In genomic region chr2:195656859-195657633, GRCh38 we compare ENCODE assay signal across 8 cellular contexts. TPM values are rescaled to one million over a fixed set of nuclear protein-coding genes. Genes with fewer than 3 reads are reported as not detected.
A peak's percentile ranks its signal among the peaks of the same experiment; 100 is the strongest.
DNase-seq lines count a peak whose midpoint lies in the region; ATAC-seq and TF ChIP-seq lines count a peak whose summit lies in the region.

Gene SLC39A10, plus strand, starts transcription at chr2:195657226. Its CDS starts 22,817 bp downstream, at chr2:195680043.

- H3K4me1 Mint-ChIP-seq in activated naive CD8-positive, alpha-beta T cell treated with anti-CD3 and anti-CD28 coated beads, Interleukin-2, amount 50 U/mL, for 24 hours, result peaks cover 43% of the 10 kb centered on the region

- ATAC-seq in HG02763 (IDR thresholded peaks at IDR 0.05; ENCODE audit: unreplicated experiment) (peak; percentile 69), Right ventricle myocardium inferior (peak; percentile 93)
- peak; percentile 70 for ATAC-seq in activated naive CD8-positive, alpha-beta T cell treated with anti-CD3 and anti-CD28 coated beads, Interleukin-2, amount 50 U/mL, for 24 hours

- intact Hi-C loops in Right ventricle myocardium inferior (cut with DNase I) (loop anchor here (5.0 kb wide), 1 partner anchor 65 kb away; no protein-coding TSS in a partner anchor), ovary (cut with DNase I) (no loop called here), thyroid gland (cut with DNase I) (no loop called here)

- H3K36me3 ChIP-seq in ovary (no peaks in the 10 kb centered on the region), thyroid gland (no peaks in the 10 kb centered on the region)

- H3K9me3 ChIP-seq in ovary, result no peaks in the 10 kb centered on the region
- no peaks in the 10 kb centered on the region for H3K9me3 ChIP-seq in thyroid gland

- TF ChIP-seq CTCF in GM12865 (IDR thresholded peaks at IDR 0.05; ENCODE audit: insufficient read depth, low read depth, low read length, missing control alignments) (no peak), ovary (IDR thresholded peaks at IDR 0.05) (peak in 2 of 3 donors; percentile 40 to 68), thyroid gland (IDR thresholded peaks at IDR 0.05) (peak in 4 of 6 experiments; percentile 5 to 49 (median 24))

- peak; percentile 97 for DNase-seq in GM12865 (ENCODE audit: low read depth)
- peak; percentile 92 for DNase-seq in NCI-H1417 treated with DMSO at 0.1 percent for 48 hours (lab: John Stamatoyannopoulos, UW)
- peak; percentile 92 for DNase-seq in SW480 (ENCODE audit: low spot score)
- peak; percentile 97 for DNase-seq in activated naive CD8-positive, alpha-beta T cell treated with anti-CD3 and anti-CD28 coated beads, Interleukin-2, amount 50 U/mL, for 24 hours
- DNase-seq in Right ventricle myocardium inferior (ENCODE audit: missing footprints), result peak; percentile 99
- peak; percentile 96 to 100 (median 98) for DNase-seq in ovary
- peak; percentile 96 to 98 for DNase-seq in thyroid gland

- TF ChIP-seq EP300 in ovary (IDR thresholded peaks at IDR 0.05), result no peak

- peak within 1 kb of the TSS; percentile 99 for H3K27ac Mint-ChIP-seq in activated naive CD8-positive, alpha-beta T cell treated with anti-CD3 and anti-CD28 coated beads, Interleukin-2, amount 50 U/mL, for 24 hours

- peak within 1 kb of the TSS; percentile 96 for H3K4me3 Mint-ChIP-seq in activated naive CD8-positive, alpha-beta T cell treated with anti-CD3 and anti-CD28 coated beads, Interleukin-2, amount 50 U/mL, for 24 hours

- H3K4me1 ChIP-seq in ovary (ENCODE audit: insufficient read depth), result no peaks in the 10 kb centered on the region
- H3K4me1 ChIP-seq in thyroid gland, result peaks cover 5 to 10% of the 10 kb centered on the region in 2 donors

- H3K27me3 Mint-ChIP-seq in activated naive CD8-positive, alpha-beta T cell treated with anti-CD3 and anti-CD28 coated beads, Interleukin-2, amount 50 U/mL, for 24 hours, result peaks cover 4% of the 10 kb centered on the region

- TF ChIP-seq POLR2A in ovary (IDR thresholded peaks at IDR 0.05) (peak; percentile 97), thyroid gland (IDR thresholded peaks at IDR 0.05) (peak; percentile 93)

- H3K4me3 ChIP-seq in GM12865 (ENCODE audit: low read depth, low read length) (peak within 1 kb of the TSS; percentile 81), ovary (peak within 1 kb of the TSS; percentile 72), thyroid gland (replicated peaks in 1 of 3) (peak within 1 kb of the TSS; percentile 80 to 93 (median 92))

- WGBS in ovary, 3 donors, result 0% methylated on average over 50 to 85 of the region's 85 CpGs
- WGBS in thyroid gland, 2 donors, result 0 to 1% methylated on average over 19 to 31 of the region's 85 CpGs

- peaks cover 25% of the 10 kb centered on the region for H3K36me3 Mint-ChIP-seq in activated naive CD8-positive, alpha-beta T cell treated with anti-CD3 and anti-CD28 coated beads, Interleukin-2, amount 50 U/mL, for 24 hours (ENCODE audit: low read depth)

- no peaks in the 10 kb centered on the region for H3K9me3 Mint-ChIP-seq in activated naive CD8-positive, alpha-beta T cell treated with anti-CD3 and anti-CD28 coated beads, Interleukin-2, amount 50 U/mL, for 24 hours

- H3K27ac ChIP-seq in ovary, result peak within 1 kb of the TSS; percentile 98 to 100
- H3K27ac ChIP-seq in thyroid gland, result peak within 1 kb of the TSS; percentile 97 to 99 (median 97)

- no peaks in the 10 kb centered on the region for H3K27me3 ChIP-seq in ovary
- no peaks in the 10 kb centered on the region for H3K27me3 ChIP-seq in thyroid gland

RNA-seq across cellular contexts. Expression of gene SLC39A10, which starts in this region (rescaled TPM):
- total RNA-seq in Right ventricle myocardium inferior (7.1 TPM), ovary (10 to 100 TPM; 15.0 to 33.5 (median 28.3) TPM), thyroid gland (100 to 1,000 TPM in 2 of 4 donors, 10 to 100 TPM in 2; 74.4 to 119 (median 93.5) TPM)
- 10 to 100 TPM in 1 of 2 donors, 1 to 10 TPM in 1; 9.1 to 12.0 TPM for polyA plus RNA-seq in ovary

Comparison
In these comparisons a context has a peak if more than half of its experiments do, and no peak if none do; other contexts are left out.
1. Peak in every context shown above with its lines: DNase-seq, ATAC-seq, H3K4me3 ChIP-seq and H3K27ac ChIP-seq.